In genomic region chr12:27673285-27673684, GRCh38 we compare ENCODE assay signal across 13 cellular contexts.
"Had no signal": no experiment of that assay in that cellular context is flagged by ENCODE, and none has a peak within 500 bp of the region (broad histone marks: within the 10 kb centered on the region; RNA-seq: fewer than 3 reads in every experiment).

No MANE protein-coding gene starts in this region.

- H3K27ac Mint-ChIP-seq: activated T-helper 1 cell treated with anti-CD3 and anti-CD28 coated beads, Interleukin-12 subunit alpha, Interleukin-12 subunit beta, Interleukin-2, Interleukin-4 antibody, amounts not matched to agents 30 ng/mL and 10 ng/mL and 1 ng/mL, durations not matched to agents 14 hours and 24 hours and 36 hours; immature natural killer cell; naive thymus-derived CD4-positive, alpha-beta T cell; stimulated activated naive CD8-positive, alpha-beta T cell treated with anti-CD3 and anti-CD28 coated beads, Interleukin-15, amount 100 ng/mL, for 72 hours had no signal

- H3K4me3 Mint-ChIP-seq: activated T-helper 1 cell treated with anti-CD3 and anti-CD28 coated beads, Interleukin-12 subunit alpha, Interleukin-12 subunit beta, Interleukin-2, Interleukin-4 antibody, amounts not matched to agents 30 ng/mL and 10 ng/mL and 1 ng/mL, durations not matched to agents 14 hours and 24 hours and 36 hours; immature natural killer cell; naive thymus-derived CD4-positive, alpha-beta T cell; stimulated activated naive CD8-positive, alpha-beta T cell treated with anti-CD3 and anti-CD28 coated beads, Interleukin-15, amount 100 ng/mL, for 72 hours had no signal

- H3K27me3 ChIP-seq: neutrophil, thyroid gland had no signal

- H3K4me1 ChIP-seq: thyroid gland had no signal

- H3K27me3 Mint-ChIP-seq: naive thymus-derived CD4-positive, alpha-beta T cell; stimulated activated naive CD8-positive, alpha-beta T cell treated with anti-CD3 and anti-CD28 coated beads, Interleukin-15, amount 100 ng/mL, for 72 hours had no signal

- H3K27ac ChIP-seq: neutrophil, SK-N-MC, thyroid gland had no signal

- H3K36me3 ChIP-seq: neutrophil had no signal

- H3K4me3 ChIP-seq: SK-N-MC, thyroid gland had no signal

- DNase-seq: activated CD4-positive, alpha-beta T cell treated with anti-CD3 and anti-CD28 coated beads, Interleukin-2, amount 50 U/mL, for 1 hour; activated CD8-positive, alpha-beta memory T cell treated with anti-CD3 and anti-CD28 coated beads for 24 hours; activated naive CD4-positive, alpha-beta T cell treated with Interleukin-2 at 50 U/mL for 16 hours; erythroblast; glutamatergic neuron; immature natural killer cell; naive thymus-derived CD4-positive, alpha-beta T cell; retina; stimulated activated naive CD8-positive, alpha-beta T cell treated with anti-CD3 and anti-CD28 coated beads, Interleukin-15, amount 100 ng/mL, for 72 hours; thyroid gland had no signal

- H3K36me3 Mint-ChIP-seq: immature natural killer cell had no signal

- H3K4me1 Mint-ChIP-seq: immature natural killer cell; naive thymus-derived CD4-positive, alpha-beta T cell; stimulated activated naive CD8-positive, alpha-beta T cell treated with anti-CD3 and anti-CD28 coated beads, Interleukin-15, amount 100 ng/mL, for 72 hours had no signal

- H3K9me3 ChIP-seq: neutrophil, thyroid gland had no signal

- H3K9me3 Mint-ChIP-seq: activated T-helper 1 cell treated with anti-CD3 and anti-CD28 coated beads, Interleukin-12 subunit alpha, Interleukin-12 subunit beta, Interleukin-2, Interleukin-4 antibody, amounts not matched to agents 30 ng/mL and 10 ng/mL and 1 ng/mL, durations not matched to agents 14 hours and 24 hours and 36 hours; immature natural killer cell; naive thymus-derived CD4-positive, alpha-beta T cell; stimulated activated naive CD8-positive, alpha-beta T cell treated with anti-CD3 and anti-CD28 coated beads, Interleukin-15, amount 100 ng/mL, for 72 hours had no signal
